ENCODE assay signal across 8 cellular contexts in the genomic region with DNA sequence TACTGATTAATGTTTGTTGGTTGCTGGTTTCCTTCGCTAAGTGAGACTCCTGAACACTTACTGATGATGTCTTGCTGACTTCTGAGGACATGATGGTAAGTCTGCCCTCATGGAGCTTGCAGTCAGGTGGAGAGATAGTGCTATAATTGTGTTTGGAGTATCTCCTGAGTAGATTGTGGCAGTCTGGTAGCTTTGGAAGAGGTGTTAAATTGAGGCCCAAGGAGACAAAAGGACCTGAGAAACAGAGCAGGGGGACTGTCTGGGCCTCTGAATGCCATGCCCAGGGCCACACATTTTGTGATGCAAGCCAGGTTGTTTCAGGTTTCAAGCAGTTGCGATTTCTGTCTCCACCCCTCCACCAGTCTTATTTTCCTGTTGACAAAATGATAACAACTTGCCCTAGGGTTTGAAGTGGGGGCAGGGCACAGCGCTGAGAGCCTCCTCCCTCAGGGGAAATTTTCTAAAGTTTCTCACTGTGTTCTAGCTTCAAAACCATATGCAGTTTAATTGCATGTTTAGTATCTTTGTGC. TPM values are rescaled to one million over a fixed set of nuclear protein-coding genes. Genes with fewer than 3 reads are reported as not detected.
DNase-seq lines count a peak whose midpoint lies in the region; ATAC-seq, FAIRE-seq and TF ChIP-seq lines count a peak whose summit lies in the region.

No MANE protein-coding gene starts in this region.

- intact Hi-C loops in GM12878 (cut with micrococcal nuclease; ENCODE audit: unreplicated experiment), result loop anchor here (5.0 to 10.0 kb wide), 3 partner anchors 35 to 763 kb away; a partner anchor contains a TSS

- no peak; a peak in 1 of 4 replicates for TF ChIP-seq EP300 in GM12878 (IDR thresholded peaks at IDR 0.05; ENCODE audit: borderline replicate concordance in 1 of 2, control insufficient read depth in 1 of 2, low read depth in 2 of 2, low read length in 2 of 2)

- H2AFZ ChIP-seq in GM12878 (ENCODE audit: control insufficient read depth, low read depth, low read length), result no peak overlapping the region

- H3K4me2 ChIP-seq in GM12878 (ENCODE audit: control insufficient read depth, insufficient read depth), result peak overlapping the region; percentile 90

- ATAC-seq in T-helper 17 cell, result peak; percentile 82
- ATAC-seq in GM12878, result peak; percentile 20
- ATAC-seq in GM19452 (IDR thresholded peaks at IDR 0.05; ENCODE audit: unreplicated experiment), result no peak

- H3K9me3 Mint-ChIP-seq in progenitor cell of endocrine pancreas (ENCODE audit: low read depth), result no peaks in the 10 kb centered on the region

- peak overlapping the region; percentile 73 for H3K9ac ChIP-seq in GM12878 (ENCODE audit: control insufficient read depth, insufficient read depth, low read length)

- H3K27ac Mint-ChIP-seq in T-helper 17 cell (peak overlapping the region; percentile 99), progenitor cell of endocrine pancreas (peak overlapping the region; percentile 90)

- H3K4me1 ChIP-seq in GM12878 (ENCODE audit: control insufficient read depth, insufficient read depth, low read length) (peaks cover 85% of the 10 kb centered on the region), BE2C (peaks cover under 1% of the 10 kb centered on the region)

- in situ Hi-C loops in GM12878 (cut with MboI), result loop anchor here (25.0 kb wide), 1 partner anchor 1295 kb away; a partner anchor contains a TSS

- TF ChIP-seq CTCF in GM12878 (IDR thresholded peaks at IDR 0.05 in 2 of 3, conservative IDR thresholded peaks at IDR 0.05 in 1 of 3; ENCODE audit: control insufficient read depth in 2 of 3, extremely low read depth in 1 of 3, insufficient read depth in 1 of 3, low read depth in 3 of 3, low read length in 3 of 3) (no peak), progenitor cell of endocrine pancreas (IDR thresholded peaks at IDR 0.05; ENCODE audit: unreplicated experiment) (no peak), BE2C (IDR thresholded peaks at IDR 0.05; ENCODE audit: low read depth, low read length) (no peak)

- no peak for DNase-seq in GM12891 (ENCODE audit: insufficient read length, low spot score)
- DNase-seq in T-helper 17 cell, result peak in 2 of 3 donors; percentile 44 to 57
- DNase-seq in GM12878 (ENCODE audit: low read depth, low spot score), result no peak
- DNase-seq in progenitor cell of endocrine pancreas (ENCODE audit: low spot score, unreplicated experiment), result no peak
- no peak for DNase-seq in BE2C
- DNase-seq in KG1 (lab: John Stamatoyannopoulos, UW), result no peak
- DNase-seq in NCI-H2196 (lab: John Stamatoyannopoulos, UW; ENCODE audit: unreplicated experiment), result no peak

- SMC1A ChIA-PET in GM12878 (lab: Charles Lee; ENCODE audit: uncharacterized antibody, unreplicated experiment), result interaction anchor here (0.8 to 13.0 kb wide), 27 partner anchors 9 to 222 kb away, joined by 3 to 247 read pairs (median 9); a partner anchor contains a TSS

- H3K4me3 Mint-ChIP-seq in T-helper 17 cell (peak overlapping the region; percentile 84), progenitor cell of endocrine pancreas (ENCODE audit: low read depth) (peak overlapping the region; percentile 20)

- H3K27me3 ChIP-seq in GM12878 (replicated peaks in 1 of 2; ENCODE audit: control insufficient read depth in 2 of 2, insufficient read depth in 2 of 2, low read length in 1 of 2) (no peaks in the 10 kb centered on the region), BE2C (no peaks in the 10 kb centered on the region)

- no TSS peak for BruUV-seq in GM12878 (replicated peaks; lab: Mats Ljungman, UMichigan)

- H3K36me3 ChIP-seq in GM12878 (ENCODE audit: control insufficient read depth in 2 of 2, insufficient read depth in 2 of 2, low read length in 1 of 2) (peaks cover 3% of the 10 kb centered on the region in 2 experiments), BE2C (no peaks in the 10 kb centered on the region)

- H3K79me2 ChIP-seq in GM12878 (ENCODE audit: control insufficient read depth, insufficient read depth, low read length), result peaks cover 76% of the 10 kb centered on the region

- FAIRE-seq in GM12891 (lab: Jason Lieb, UNC), result peak; percentile 56
- FAIRE-seq in GM12878 (lab: Jason Lieb, UNC), result no peak

- H3K36me3 Mint-ChIP-seq in T-helper 17 cell (ENCODE audit: low read depth), result peaks cover 2% of the 10 kb centered on the region
- peaks cover 10% of the 10 kb centered on the region for H3K36me3 Mint-ChIP-seq in progenitor cell of endocrine pancreas (ENCODE audit: insufficient read depth)

- TF ChIP-seq RAD21 in GM12878 (IDR thresholded peaks at IDR 0.05; ENCODE audit: insufficient read depth, low read depth, low read length), result peak; percentile 31; the same call in 1 of the 2 replicates

- CTCF ChIA-PET in GM12878 (lab: Yijun Ruan, JAX), result interaction anchor here (0.8 to 8.5 kb wide), 14 partner anchors 10 to 159 kb away, joined by 3 to 71 read pairs (median 4); no protein-coding TSS in a partner anchor

- no peaks in the 10 kb centered on the region for H3K27me3 Mint-ChIP-seq in T-helper 17 cell
- no peaks in the 10 kb centered on the region for H3K27me3 Mint-ChIP-seq in progenitor cell of endocrine pancreas

- peaks cover 78% of the 10 kb centered on the region for H3K4me1 Mint-ChIP-seq in T-helper 17 cell
- H3K4me1 Mint-ChIP-seq in progenitor cell of endocrine pancreas (ENCODE audit: low read depth), result peaks cover 53% of the 10 kb centered on the region

- TF ChIP-seq POLR2A in GM12891 (IDR thresholded peaks at IDR 0.05; ENCODE audit: low read depth, low read length) (no peak), GM12878 (IDR thresholded peaks at IDR 0.05; ENCODE audit: low read depth, low read length) (0 out of 2 replicates have a peak, but pooled peaks have one; percentile 33)

- H3K9me3 ChIP-seq in T-helper 17 cell (ENCODE audit: control insufficient read depth, low read length, poor library complexity, severe bottlenecking), result no peaks in the 10 kb centered on the region
- H3K9me3 ChIP-seq in GM12878 (replicated peaks; ENCODE audit: control insufficient read depth, insufficient read depth, low read length), result no peaks in the 10 kb centered on the region
- H3K9me3 ChIP-seq in BE2C, result no peaks in the 10 kb centered on the region

- H4K20me1 ChIP-seq in GM12878 (ENCODE audit: control insufficient read depth, insufficient read depth), result 0 out of 2 replicates have a peak, but pooled peaks cover 3% of the 10 kb centered on the region

- peak overlapping the region; percentile 93 for H3K27ac ChIP-seq in GM12878 (ENCODE audit: control insufficient read depth, insufficient read depth)

- 33% methylated on average over 3 of the region's 3 CpGs for WGBS in GM12878 (ENCODE audit: insufficient coverage, insufficient replicate concordance, low lambda C conversion rate, missing lambda C conversion rate)

- H3K4me3 ChIP-seq in GM12878 (peak overlapping the region; percentile 27; the same call in 1 of the 2 replicates), BE2C (ENCODE audit: low read depth, low read length) (no peak overlapping the region)

- RAD21 ChIA-PET in GM12878 (lab: Charles Lee; ENCODE audit: unreplicated experiment), result interaction anchor here (0.8 to 13.0 kb wide), 19 partner anchors 13 to 160 kb away, joined by 3 to 215 read pairs (median 5); a partner anchor contains a TSS

- POLR2A ChIA-PET in GM12878 (lab: Charles Lee), result interaction anchor here (1.1 to 6.8 kb wide), 8 partner anchors 8 to 61 kb away, joined by 3 to 79 read pairs (median 6); a partner anchor contains a TSS

TF ChIP-seq in GM12891, 5 proteins besides CTCF, POLR2A, EP300 and RAD21:
- TF ChIP-seq POU2F2 (IDR thresholded peaks at IDR 0.05; ENCODE audit: low read depth, low read length), result peak; percentile 43; the same call in 1 of the 2 replicates
- TF ChIP-seq PAX5 (IDR thresholded peaks at IDR 0.05; ENCODE audit: insufficient read depth, low read length, severe bottlenecking), result no peak
- no peak for TF ChIP-seq SPI1 (IDR thresholded peaks at IDR 0.05; ENCODE audit: low read depth, low read length)
- no peak; the same call in 1 of the 2 replicates for TF ChIP-seq POLR2AphosphoS5 (IDR thresholded peaks at IDR 0.05; ENCODE audit: low read depth, low read length)
- no peak for TF ChIP-seq TAF1 (IDR thresholded peaks at IDR 0.05; ENCODE audit: low read depth, low read length)

TF ChIP-seq in GM12878, 131 proteins besides CTCF, POLR2A, EP300 and RAD21 (continues in another document):
- no peak for TF ChIP-seq ESRRA (IDR thresholded peaks at IDR 0.05; ENCODE audit: low read length)
- TF ChIP-seq RAD51 (IDR thresholded peaks at IDR 0.05), result no peak
- 0 out of 2 replicates have a peak, but pooled peaks have one; percentile 8 for TF ChIP-seq BCL11A (IDR thresholded peaks at IDR 0.05; ENCODE audit: low read depth, low read length)
- TF ChIP-seq ETV6 (conservative IDR thresholded peaks at IDR 0.05 in 1 of 2, IDR thresholded peaks at IDR 0.05 in 1 of 2; ENCODE audit: borderline replicate concordance in 1 of 2, low read depth in 1 of 2), result peak in 1 of 2 experiments; percentile 84; a peak in 2 of 4 replicates
- TF ChIP-seq MEF2B (IDR thresholded peaks at IDR 0.05; ENCODE audit: partially characterized antibody, poor library complexity, severe bottlenecking), result peak; percentile 81

RNA-seq across cellular contexts. Expression of a gene that starts 16.7 kb away (rescaled TPM):
- polyA plus RNA-seq in GM12891 (2012; ENCODE audit: low read depth, missing spikeins), result 36.4 TPM
- 10 to 100 TPM; 79.8 to 82.9 TPM for total RNA-seq in T-helper 17 cell
- total RNA-seq in GM12878 (2013; cell fraction: nucleolus; rRNA removed), result 119 and 128 TPM in 2 replicates
- total RNA-seq in GM12878 (2014; rRNA removed), result 12.2 and 15.6 TPM in 2 replicates
- 11.7 and 13.3 TPM in 2 replicates for total RNA-seq in GM12878 (2014; rRNA removed; fragmentation: Illumina TruSeq; extraction: Trizol)
- 39.9 and 40.0 TPM in 2 replicates for total RNA-seq in GM12878 (2021)
- 17.0 TPM for polyA plus RNA-seq in GM12878 (2011; ENCODE audit: low read depth)
- polyA plus RNA-seq in GM12878 (2011; rRNA removed), result 15.0 and 28.2 TPM in 2 replicates
- 21.5 and 22.5 TPM in 2 replicates for polyA plus RNA-seq in GM12878 (2011; cell fraction: cytosol; rRNA removed)
- polyA plus RNA-seq in GM12878 (2011; cell fraction: nucleus; rRNA removed), result 85.6 and 92.9 TPM in 2 replicates
- polyA plus RNA-seq in GM12878 (2012), result 41.6 and 42.7 TPM in 2 replicates
- polyA plus RNA-seq in GM12878 (2014; fragmentation: Illumina TruSeq; extraction: Trizol), result 31.9 and 43.2 TPM in 2 replicates
- 1 to 10 TPM; 5.6 to 6.6 TPM for polyA plus RNA-seq in GM12878 (2014; fragmentation: Nextera tagmentation; extraction: Ambion mirVana)
- 22.4 and 27.7 TPM in 2 replicates for polyA plus RNA-seq in GM12878 (2014; rRNA removed)
- polyA plus RNA-seq in GM12878 (2016; fragmentation: Nextera tagmentation; extraction: Ambion mirVana), result 10 to 100 TPM in 1 of 2 experiments, 1 to 10 TPM in 1; 8.0 to 18.7 TPM
- polyA minus RNA-seq in GM12878 (2011; rRNA and poly(A)+ RNA removed), result 23.3 and 26.4 TPM in 2 replicates
- 11.1 and 14.3 TPM in 2 replicates for polyA minus RNA-seq in GM12878 (2011; cell fraction: cytosol; rRNA and poly(A)+ RNA removed)
- polyA minus RNA-seq in GM12878 (2011; cell fraction: nucleus; rRNA and poly(A)+ RNA removed), result 17.3 and 26.6 TPM in 2 replicates
- 49.9 and 51.3 TPM in 2 replicates for total RNA-seq in progenitor cell of endocrine pancreas
- 2.1 TPM for polyA plus RNA-seq in BE2C (2012; ENCODE audit: insufficient read depth, insufficient read length, low read depth)

Comparison
In these comparisons a context has a peak if more than half of its experiments do, and no peak if none do; other contexts are left out.
1. DNase-seq: peak in T-helper 17 cell (2 of 3); none in GM12891 (single experiment), GM12878 (single experiment), progenitor cell of endocrine pancreas (single experiment), BE2C (single experiment), KG1 (single experiment) and NCI-H2196 (single experiment).